In the genomic region with DNA sequence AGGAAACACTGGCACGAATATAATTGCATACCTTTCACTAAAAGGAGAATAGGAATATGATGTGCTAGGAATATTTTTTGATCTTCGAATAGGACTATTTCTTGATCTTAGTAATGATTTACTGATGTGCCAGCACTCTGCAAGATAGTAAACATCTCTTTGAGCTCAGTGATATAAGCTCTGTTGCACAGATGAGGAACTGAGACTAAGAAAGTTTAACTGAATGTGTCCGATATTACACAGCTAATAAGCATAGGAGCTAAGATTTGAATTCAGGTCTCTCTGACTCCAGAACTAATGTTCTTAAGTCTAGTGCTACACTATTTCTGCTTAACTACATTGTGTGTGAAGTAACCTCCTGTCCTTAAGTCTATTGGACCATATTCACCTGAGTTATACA, we compare ENCODE assay signal across 16 cellular contexts.
DNase-seq lines count a peak whose midpoint lies in the region; ATAC-seq and TF ChIP-seq lines count a peak whose summit lies in the region.
"Had no signal": no experiment of that assay in that cellular context is flagged by ENCODE, and none has a peak within 500 bp of the region (broad histone marks: within the 10 kb centered on the region; RNA-seq: fewer than 3 reads in every experiment).

No MANE protein-coding gene starts in this region.

- BruUV-seq in PC-9 (replicated peaks; lab: Mats Ljungman, UMichigan) = no TSS peak

- H3K79me2 ChIP-seq in PC-9 (ENCODE audit: low read depth) = no peaks in the 10 kb centered on the region

- H3K27me3 ChIP-seq in PC-9 (ENCODE audit: insufficient read depth, low read depth) = no peaks in the 10 kb centered on the region

- CTCF ChIA-PET in PC-9 (lab: Charles Lee) = no interaction called here

- ATAC-seq in GM18499 (IDR thresholded peaks at IDR 0.05; ENCODE audit: insufficient read depth, unreplicated experiment) (peak; percentile 62), GM19395 (IDR thresholded peaks at IDR 0.05; ENCODE audit: unreplicated experiment) (peak; percentile 52), HG02759 (IDR thresholded peaks at IDR 0.05; ENCODE audit: unreplicated experiment) (peak; percentile 56), HG03442 (IDR thresholded peaks at IDR 0.05; ENCODE audit: unreplicated experiment) (peak; percentile 60)

- intact Hi-C loops in PC-9 (cut with micrococcal nuclease; ENCODE audit: unreplicated experiment) = no loop called here

- no peak overlapping the region for H2AFZ ChIP-seq in PC-9

- no peak overlapping the region for H3K27ac ChIP-seq in PC-9
- H3K27ac ChIP-seq: HL-60 had no signal

- POLR2A ChIA-PET in PC-9 (lab: Charles Lee; ENCODE audit: unreplicated experiment) = no interaction called here

- H3K9me2 ChIP-seq in PC-9 (ENCODE audit: insufficient read depth) = no peaks in the 10 kb centered on the region

- H3K36me3 ChIP-seq in PC-9 (ENCODE audit: low read depth) = no peaks in the 10 kb centered on the region
- H3K36me3 ChIP-seq: BE2C had no signal

- H3K4me2 ChIP-seq in PC-9 = no peak overlapping the region

- no peaks in the 10 kb centered on the region for H3K4me1 ChIP-seq in PC-9 (replicated peaks; ENCODE audit: insufficient read depth)
- H3K4me1 ChIP-seq: BE2C had no signal

- no peak for TF ChIP-seq CTCF in PC-9 (conservative IDR thresholded peaks at IDR 0.05)

- H3K9me3 ChIP-seq in PC-9 (ENCODE audit: insufficient read depth, low read depth) = no peaks in the 10 kb centered on the region
- H3K9me3 ChIP-seq: BE2C had no signal

- no peaks in the 10 kb centered on the region for H4K20me1 ChIP-seq in PC-9 (ENCODE audit: insufficient read depth)

- H3F3A ChIP-seq in PC-9 (ENCODE audit: insufficient read depth, low read depth) = no peaks in the 10 kb centered on the region

- no peak for DNase-seq in midbrain (lab: John Stamatoyannopoulos, UW)
- DNase-seq in amygdala (lab: John Stamatoyannopoulos, UW) = no peak
- no peak for DNase-seq in NCI-H524 treated with DMSO at 0.1 percent for 48 hours (lab: John Stamatoyannopoulos, UW)
- no peak for DNase-seq in PC-9
- DNase-seq: 8988T; BE2C; CD4-positive, alpha-beta T cell; H9; NCI-H1417; NCI-H187 treated with DMSO at 0.1 percent for 48 hours; NCI-H446 had no signal

- no peak overlapping the region for H3K4me3 ChIP-seq in PC-9
